25 cellular contexts compared by ENCODE assay signal in the genomic region with DNA sequence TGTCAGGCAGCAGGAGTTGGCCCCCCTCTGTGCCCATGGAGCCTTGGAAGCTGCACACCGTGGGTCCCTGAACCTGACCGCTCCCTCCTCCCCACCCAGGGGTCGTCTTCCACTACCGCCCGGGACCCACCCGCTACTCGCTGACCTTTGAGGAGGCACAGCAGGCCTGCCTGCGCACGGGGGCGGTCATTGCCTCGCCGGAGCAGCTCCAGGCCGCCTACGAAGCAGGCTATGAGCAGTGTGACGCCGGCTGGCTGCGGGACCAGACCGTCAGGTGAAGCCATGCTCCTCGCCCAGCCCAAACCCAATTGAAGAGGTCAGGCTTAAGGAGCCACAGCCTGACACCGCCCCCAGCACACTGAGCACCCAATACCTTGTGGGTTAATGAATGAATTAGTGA. TPM values are rescaled to one million over a fixed set of nuclear protein-coding genes. Genes with fewer than 3 reads are reported as not detected.
"Had no signal": no experiment of that assay in that cellular context is flagged by ENCODE, and none has a peak within 500 bp of the region (broad histone marks: within the 10 kb centered on the region; RNA-seq: fewer than 3 reads in every experiment).

No MANE protein-coding gene starts in this region.

- ATAC-seq: PC-3 had no signal

- H3K4me1 ChIP-seq: Peyer's patch, SJSA1 had no signal

- H3K27ac ChIP-seq: KMS-11, Peyer's patch, SJSA1, SK-N-MC had no signal

- H3K27me3 ChIP-seq: Peyer's patch had no signal

- H3K4me3 ChIP-seq: Peyer's patch, SJSA1, SK-N-MC had no signal

- H3K9me3 ChIP-seq: Peyer's patch, SJSA1 had no signal

- H3K36me3 ChIP-seq: Peyer's patch, SJSA1 had no signal

- DNase-seq: Kasumi-1, MM.1S, NCI-H1092 treated with DMSO at 0.1 percent for 48 hours, NCI-H1436, NCI-H187, NCI-H2029, NCI-H2081 treated with DMSO at 0.1 percent for 48 hours, NCI-H2171, NCI-H226, NCI-H446, NCI-H510A, NCI-H524 treated with DMSO at 0.1 percent for 48 hours, NCI-H69, NCI-H774, PC-3, Peyer's patch, Right ventricle myocardium superior, RPMI8226, SIG-M5 had no signal

- H3K9ac ChIP-seq: KMS-11 had no signal

- H3K4me2 ChIP-seq: KMS-11 had no signal

RNA-seq across cellular contexts. Expression of a gene that starts 43.9 kb away (rescaled TPM):
- total RNA-seq: HT-29, M059J, OCI-LY7, PC-3, SJSA1 had no signal
